8 cellular contexts compared by ENCODE assay signal in genomic region chr17:18225121-18225561, GRCh38. TPM values are rescaled to one million over a fixed set of nuclear protein-coding genes. Genes with fewer than 3 reads are reported as not detected.
DNase-seq lines count a peak whose midpoint lies in the region; ATAC-seq, FAIRE-seq and TF ChIP-seq lines count a peak whose summit lies in the region.

No MANE protein-coding gene starts in this region.

- H3K4me3 ChIP-seq in WI38 (ENCODE audit: low read depth, low read length): peak overlapping the region; percentile 41
- H3K4me3 ChIP-seq in breast epithelium: peak overlapping the region; percentile 30 to 86 (median 64)
- peak overlapping the region; percentile 76 to 88 for H3K4me3 ChIP-seq in small intestine (ENCODE audit: low read depth in 1 of 2, low read length in 2 of 2)

- 0 to 2% (median 1%) methylated on average over 15 to 42 of the region's 42 CpGs for WGBS in small intestine, 3 donors

- intact Hi-C loops in breast epithelium (cut with DNase I; ENCODE audit: low total_unique reads): no loop called here

- TF ChIP-seq POLR2A in breast epithelium (IDR thresholded peaks at IDR 0.05): no peak

- no peaks in the 10 kb centered on the region for H3K27me3 ChIP-seq in breast epithelium
- no peaks in the 10 kb centered on the region for H3K27me3 ChIP-seq in small intestine (ENCODE audit: control insufficient read depth in 2 of 2, insufficient read depth in 2 of 2, low read length in 2 of 2)

- no peaks in the 10 kb centered on the region for H3K9me3 ChIP-seq in breast epithelium
- no peaks in the 10 kb centered on the region for H3K9me3 ChIP-seq in small intestine (ENCODE audit: control insufficient read depth, low read depth)

- ATAC-seq in GM18867 (IDR thresholded peaks at IDR 0.05; ENCODE audit: unreplicated experiment): peak; percentile 86
- ATAC-seq in HG03135 (IDR thresholded peaks at IDR 0.05; ENCODE audit: unreplicated experiment): peak; percentile 86

- peak; percentile 100 for DNase-seq in 8988T
- peak; percentile 95 for DNase-seq in NCI-H2227 (lab: John Stamatoyannopoulos, UW; ENCODE audit: unreplicated experiment)
- peak; percentile 95 for DNase-seq in breast epithelium (ENCODE audit: low spot score in 2 of 2)
- peak; percentile 98 for DNase-seq in iPS-NIHi7 (ENCODE audit: extremely low spot score)
- DNase-seq in small intestine: peak; percentile 94

- no peak for FAIRE-seq in small intestine (lab: Jason Lieb, UNC)

- H3K27ac ChIP-seq in breast epithelium (peak overlapping the region; percentile 77 to 94), small intestine (ENCODE audit: low read depth in 1 of 2, low read length in 1 of 2) (peak overlapping the region in 1 of 2 donors; percentile 12)

- H3K36me3 ChIP-seq in breast epithelium: no peaks in the 10 kb centered on the region
- H3K36me3 ChIP-seq in small intestine (ENCODE audit: control insufficient read depth in 2 of 2, insufficient read depth in 2 of 2, low read length in 2 of 2): no peaks in the 10 kb centered on the region

- H3K4me1 ChIP-seq in breast epithelium (peaks cover 0 to 3% of the 10 kb centered on the region in 2 donors), small intestine (ENCODE audit: control insufficient read depth in 2 of 2, insufficient read depth in 1 of 2, low read depth in 1 of 2, low read length in 1 of 2) (peaks cover 0 to 5% of the 10 kb centered on the region in 2 donors)

- TF ChIP-seq CTCF in WI38 (IDR thresholded peaks at IDR 0.05; ENCODE audit: low read depth, low read length) (no peak), breast epithelium (IDR thresholded peaks at IDR 0.05) (no peak)

RNA-seq across cellular contexts. Expression of gene LLGL1, which starts 0.3 kb away (rescaled TPM):
- total RNA-seq in breast epithelium: 10 to 100 TPM; 16.0 to 21.6 (median 18.4) TPM
- polyA plus RNA-seq in small intestine: 1 to 10 TPM; 2.5 to 9.4 (median 3.0) TPM

RNA-seq across cellular contexts. Expression of gene FLII, which starts 33.4 kb away (rescaled TPM):
- total RNA-seq in breast epithelium: 100 to 1,000 TPM; 235 to 298 (median 293) TPM
- polyA plus RNA-seq in small intestine: 100 to 1,000 TPM; 152 to 360 (median 266) TPM

RNA-seq across cellular contexts. Expression of gene MIEF2, which starts 35.3 kb away (rescaled TPM):
- 10 to 100 TPM in 2 of 3 donors, 1 to 10 TPM in 1; 9.8 to 29.6 (median 19.0) TPM for total RNA-seq in breast epithelium
- 1 to 10 TPM; 4.9 to 8.4 (median 5.7) TPM for polyA plus RNA-seq in small intestine

RNA-seq across cellular contexts. Expression of gene ALKBH5, which starts 41.5 kb away (rescaled TPM):
- total RNA-seq in breast epithelium: 10 to 100 TPM; 80.0 to 90.0 (median 82.3) TPM
- polyA plus RNA-seq in small intestine: 10 to 100 TPM; 36.2 to 42.8 (median 38.4) TPM
